ENCODE assay signal across 1 cellular context in genomic region chr12:100955139-100955538, GRCh38.
A peak's percentile ranks its signal among the peaks of the same experiment; 100 is the strongest.
TF ChIP-seq lines count a peak whose summit lies in the region.

No MANE protein-coding gene starts in this region.

TF ChIP-seq in GM23338, 12 proteins besides CTCF, POLR2A, EP300 and RAD21 (continued from another document):
- TF ChIP-seq, protein P1, sequence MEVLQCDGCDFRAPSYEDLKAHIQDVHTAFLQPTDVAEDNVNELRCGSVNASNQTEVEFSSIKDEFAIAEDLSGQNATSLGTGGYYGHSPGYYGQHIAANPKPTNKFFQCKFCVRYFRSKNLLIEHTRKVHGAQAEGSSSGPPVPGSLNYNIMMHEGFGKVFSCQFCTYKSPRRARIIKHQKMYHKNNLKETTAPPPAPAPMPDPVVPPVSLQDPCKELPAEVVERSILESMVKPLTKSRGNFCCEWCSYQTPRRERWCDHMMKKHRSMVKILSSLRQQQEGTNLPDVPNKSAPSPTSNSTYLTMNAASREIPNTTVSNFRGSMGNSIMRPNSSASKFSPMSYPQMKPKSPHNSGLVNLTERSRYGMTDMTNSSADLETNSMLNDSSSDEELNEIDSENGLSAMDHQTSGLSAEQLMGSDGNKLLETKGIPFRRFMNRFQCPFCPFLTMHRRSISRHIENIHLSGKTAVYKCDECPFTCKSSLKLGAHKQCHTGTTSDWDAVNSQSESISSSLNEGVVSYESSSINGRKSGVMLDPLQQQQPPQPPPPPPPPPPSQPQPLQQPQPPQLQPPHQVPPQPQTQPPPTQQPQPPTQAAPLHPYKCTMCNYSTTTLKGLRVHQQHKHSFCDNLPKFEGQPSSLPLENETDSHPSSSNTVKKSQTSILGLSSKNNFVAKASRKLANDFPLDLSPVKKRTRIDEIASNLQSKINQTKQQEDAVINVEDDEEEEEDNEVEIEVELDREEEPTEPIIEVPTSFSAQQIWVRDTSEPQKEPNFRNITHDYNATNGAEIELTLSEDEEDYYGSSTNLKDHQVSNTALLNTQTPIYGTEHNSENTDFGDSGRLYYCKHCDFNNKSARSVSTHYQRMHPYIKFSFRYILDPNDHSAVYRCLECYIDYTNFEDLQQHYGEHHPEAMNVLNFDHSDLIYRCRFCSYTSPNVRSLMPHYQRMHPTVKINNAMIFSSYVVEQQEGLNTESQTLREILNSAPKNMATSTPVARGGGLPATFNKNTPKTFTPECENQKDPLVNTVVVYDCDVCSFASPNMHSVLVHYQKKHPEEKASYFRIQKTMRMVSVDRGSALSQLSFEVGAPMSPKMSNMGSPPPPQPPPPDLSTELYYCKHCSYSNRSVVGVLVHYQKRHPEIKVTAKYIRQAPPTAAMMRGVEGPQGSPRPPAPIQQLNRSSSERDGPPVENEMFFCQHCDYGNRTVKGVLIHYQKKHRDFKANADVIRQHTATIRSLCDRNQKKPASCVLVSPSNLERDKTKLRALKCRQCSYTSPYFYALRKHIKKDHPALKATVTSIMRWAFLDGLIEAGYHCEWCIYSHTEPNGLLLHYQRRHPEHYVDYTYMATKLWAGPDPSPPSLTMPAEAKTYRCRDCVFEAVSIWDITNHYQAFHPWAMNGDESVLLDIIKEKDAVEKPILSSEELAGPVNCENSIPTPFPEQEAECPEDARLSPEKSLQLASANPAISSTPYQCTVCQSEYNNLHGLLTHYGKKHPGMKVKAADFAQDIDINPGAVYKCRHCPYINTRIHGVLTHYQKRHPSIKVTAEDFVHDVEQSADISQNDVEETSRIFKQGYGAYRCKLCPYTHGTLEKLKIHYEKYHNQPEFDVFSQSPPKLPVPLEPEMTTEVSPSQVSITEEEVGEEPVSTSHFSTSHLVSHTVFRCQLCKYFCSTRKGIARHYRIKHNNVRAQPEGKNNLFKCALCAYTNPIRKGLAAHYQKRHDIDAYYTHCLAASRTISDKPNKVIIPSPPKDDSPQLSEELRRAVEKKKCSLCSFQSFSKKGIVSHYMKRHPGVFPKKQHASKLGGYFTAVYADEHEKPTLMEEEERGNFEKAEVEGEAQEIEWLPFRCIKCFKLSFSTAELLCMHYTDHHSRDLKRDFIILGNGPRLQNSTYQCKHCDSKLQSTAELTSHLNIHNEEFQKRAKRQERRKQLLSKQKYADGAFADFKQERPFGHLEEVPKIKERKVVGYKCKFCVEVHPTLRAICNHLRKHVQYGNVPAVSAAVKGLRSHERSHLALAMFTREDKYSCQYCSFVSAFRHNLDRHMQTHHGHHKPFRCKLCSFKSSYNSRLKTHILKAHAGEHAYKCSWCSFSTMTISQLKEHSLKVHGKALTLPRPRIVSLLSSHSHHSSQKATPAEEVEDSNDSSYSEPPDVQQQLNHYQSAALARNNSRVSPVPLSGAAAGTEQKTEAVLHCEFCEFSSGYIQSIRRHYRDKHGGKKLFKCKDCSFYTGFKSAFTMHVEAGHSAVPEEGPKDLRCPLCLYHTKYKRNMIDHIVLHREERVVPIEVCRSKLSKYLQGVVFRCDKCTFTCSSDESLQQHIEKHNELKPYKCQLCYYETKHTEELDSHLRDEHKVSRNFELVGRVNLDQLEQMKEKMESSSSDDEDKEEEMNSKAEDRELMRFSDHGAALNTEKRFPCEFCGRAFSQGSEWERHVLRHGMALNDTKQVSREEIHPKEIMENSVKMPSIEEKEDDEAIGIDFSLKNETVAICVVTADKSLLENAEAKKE (CRISPR knock-in tag; IDR thresholded peaks at IDR 0.05), result peak; percentile 35; the same call in 1 of the 2 replicates
- no peak for TF ChIP-seq ZNF114 (CRISPR knock-in tag; IDR thresholded peaks at IDR 0.05)
- TF ChIP-seq ZNF331 (CRISPR knock-in tag; IDR thresholded peaks at IDR 0.05; ENCODE audit: low read depth), result no peak
